8 cellular contexts compared by ENCODE assay signal in genomic region chr19:11138659-11139526, GRCh38. TPM values are rescaled to one million over a fixed set of nuclear protein-coding genes. Genes with fewer than 3 reads are reported as not detected.
DNase-seq lines count a peak whose midpoint lies in the region; ATAC-seq lines count a peak whose summit lies in the region.

No MANE protein-coding gene starts in this region.

- H3K36me3 Mint-ChIP-seq in stimulated activated memory B cell treated with anti-CD40 and anti-IgM and Interleukin-4, amounts not matched to agents 10 μg/mL and 1 μg/mL and 100 μg/mL, for 72 hours = no peaks in the 10 kb centered on the region
- no peaks in the 10 kb centered on the region for H3K36me3 Mint-ChIP-seq in T-helper 17 cell (ENCODE audit: low read depth)

- peaks cover 7% of the 10 kb centered on the region for H3K4me1 Mint-ChIP-seq in stimulated activated memory B cell treated with anti-CD40 and anti-IgM and Interleukin-4, amounts not matched to agents 10 μg/mL and 1 μg/mL and 100 μg/mL, for 72 hours
- peaks cover 12% of the 10 kb centered on the region for H3K4me1 Mint-ChIP-seq in T-helper 17 cell

- H3K27ac ChIP-seq in HUES64 (ENCODE audit: low read depth, low read length) (0 out of 2 replicates have a peak overlapping the region, but pooled peaks have one; percentile 5), skeletal muscle tissue (ENCODE audit: low read depth, low read length) (peak overlapping the region; percentile 86)

- H3K9ac ChIP-seq in HUES64 (ENCODE audit: low read depth, low read length) = no peak overlapping the region
- peak overlapping the region in 2 of 3 donors; percentile 33 to 64 for H3K9ac ChIP-seq in skeletal muscle tissue (ENCODE audit: low read depth in 1 of 3, low read length in 3 of 3)

- peaks cover 32% of the 10 kb centered on the region for H3K4me1 ChIP-seq in HUES64 (ENCODE audit: insufficient read depth, low read length)
- peaks cover 41 to 44% (median 42%) of the 10 kb centered on the region in 3 donors for H3K4me1 ChIP-seq in skeletal muscle tissue (ENCODE audit: control insufficient read depth in 3 of 3, insufficient read depth in 3 of 3, low read length in 3 of 3)

- H3K4me3 ChIP-seq in HUES64 (ENCODE audit: low read length) (peak overlapping the region; percentile 27), skeletal muscle tissue (ENCODE audit: low read length in 3 of 3) (no peak overlapping the region)

- H3K27ac Mint-ChIP-seq in stimulated activated memory B cell treated with anti-CD40 and anti-IgM and Interleukin-4, amounts not matched to agents 10 μg/mL and 1 μg/mL and 100 μg/mL, for 72 hours = no peak overlapping the region
- no peak overlapping the region for H3K27ac Mint-ChIP-seq in T-helper 17 cell

- H3K36me3 ChIP-seq in HUES64 (ENCODE audit: insufficient read depth, low read length) (no peaks in the 10 kb centered on the region), skeletal muscle tissue (ENCODE audit: control insufficient read depth in 3 of 3, insufficient read depth in 3 of 3, low read length in 3 of 3) (no peaks in the 10 kb centered on the region)

- ATAC-seq in stimulated activated memory B cell treated with anti-CD40 and anti-IgM and Interleukin-4, amounts not matched to agents 10 μg/mL and 1 μg/mL and 100 μg/mL, for 72 hours = no peak
- no peak for ATAC-seq in T-helper 17 cell

- DNase-seq in AG20443 (ENCODE audit: low spot score) (peak; percentile 85), anterior cingulate cortex (lab: John Stamatoyannopoulos, UW) (peak in 30 of 58 donors; percentile 4 to 69 (median 23)), hypothalamus (lab: John Stamatoyannopoulos, UW) (peak in 33 of 51 donors; percentile 1 to 62 (median 24)), NAMALWA (ENCODE audit: low spot score) (no peak), T-helper 17 cell (no peak)

- H3K27me3 ChIP-seq in HUES64 (ENCODE audit: insufficient read depth, low read length) (no peaks in the 10 kb centered on the region), skeletal muscle tissue (ENCODE audit: control insufficient read depth in 3 of 3, insufficient read depth in 3 of 3, low read length in 3 of 3) (peaks cover 0 to 3% (median 0%) of the 10 kb centered on the region in 3 donors)

- no peaks in the 10 kb centered on the region for H3K9me3 Mint-ChIP-seq in stimulated activated memory B cell treated with anti-CD40 and anti-IgM and Interleukin-4, amounts not matched to agents 10 μg/mL and 1 μg/mL and 100 μg/mL, for 72 hours

- H3K4me3 Mint-ChIP-seq in stimulated activated memory B cell treated with anti-CD40 and anti-IgM and Interleukin-4, amounts not matched to agents 10 μg/mL and 1 μg/mL and 100 μg/mL, for 72 hours = no peak overlapping the region
- H3K4me3 Mint-ChIP-seq in T-helper 17 cell = no peak overlapping the region

- peaks cover 63% of the 10 kb centered on the region for H3K27me3 Mint-ChIP-seq in stimulated activated memory B cell treated with anti-CD40 and anti-IgM and Interleukin-4, amounts not matched to agents 10 μg/mL and 1 μg/mL and 100 μg/mL, for 72 hours
- H3K27me3 Mint-ChIP-seq in T-helper 17 cell = no peaks in the 10 kb centered on the region

- WGBS in HUES64 = 31% methylated on average over 16 of the region's 16 CpGs

- H3K9me3 ChIP-seq in HUES64 (ENCODE audit: insufficient read depth, low read depth, low read length) (no peaks in the 10 kb centered on the region), skeletal muscle tissue (ENCODE audit: control insufficient read depth in 3 of 3, low read length in 3 of 3) (no peaks in the 10 kb centered on the region), T-helper 17 cell (ENCODE audit: control insufficient read depth, low read length, poor library complexity, severe bottlenecking) (no peaks in the 10 kb centered on the region)

RNA-seq across cellular contexts. Expression of gene SPC24, which starts 16.7 kb away (rescaled TPM):
- 22.6 TPM for polyA plus RNA-seq in HUES64 (2013, experiment 1 of 2)
- polyA plus RNA-seq in HUES64 (2013, experiment 2 of 2) = 23.5 TPM
- 12.0 TPM for total RNA-seq in skeletal muscle tissue
- total RNA-seq in T-helper 17 cell = under 1 TPM; 0.62 to 0.89 TPM

RNA-seq across cellular contexts. Expression of gene LDLR, which starts 49.6 kb away (rescaled TPM):
- polyA plus RNA-seq in HUES64 (2013, experiment 1 of 2) = 87.3 TPM
- 93.8 TPM for polyA plus RNA-seq in HUES64 (2013, experiment 2 of 2)
- 45.9 TPM for total RNA-seq in skeletal muscle tissue
- total RNA-seq in T-helper 17 cell = 100 to 1,000 TPM in 1 of 2 donors, 10 to 100 TPM in 1; 98.2 to 139 TPM

RNA-seq across cellular contexts. Expression of gene KANK2, which starts 58.5 kb away (rescaled TPM):
- 34.1 TPM for polyA plus RNA-seq in HUES64 (2013, experiment 1 of 2)
- 32.4 TPM for polyA plus RNA-seq in HUES64 (2013, experiment 2 of 2)
- 53.2 TPM for total RNA-seq in skeletal muscle tissue
- under 1 TPM; 0.63 to 0.72 TPM for total RNA-seq in T-helper 17 cell

Comparison
In these comparisons a context has a peak if more than half of its experiments do, and no peak if none do; other contexts are left out.
1. DNase-seq: peak in AG20443 (single experiment), anterior cingulate cortex (30 of 58) and hypothalamus (33 of 51); none in NAMALWA (single experiment) and T-helper 17 cell (0 of 3).
2. RNA of gene KANK2, which starts 58.5 kb away (total RNA-seq): 53.2 TPM in skeletal muscle tissue (single experiment); 0.63 to 0.72 TPM in T-helper 17 cell; every median in the first group is over 10 times any median in the second.